8 cellular contexts compared by ENCODE assay signal in the genomic region with DNA sequence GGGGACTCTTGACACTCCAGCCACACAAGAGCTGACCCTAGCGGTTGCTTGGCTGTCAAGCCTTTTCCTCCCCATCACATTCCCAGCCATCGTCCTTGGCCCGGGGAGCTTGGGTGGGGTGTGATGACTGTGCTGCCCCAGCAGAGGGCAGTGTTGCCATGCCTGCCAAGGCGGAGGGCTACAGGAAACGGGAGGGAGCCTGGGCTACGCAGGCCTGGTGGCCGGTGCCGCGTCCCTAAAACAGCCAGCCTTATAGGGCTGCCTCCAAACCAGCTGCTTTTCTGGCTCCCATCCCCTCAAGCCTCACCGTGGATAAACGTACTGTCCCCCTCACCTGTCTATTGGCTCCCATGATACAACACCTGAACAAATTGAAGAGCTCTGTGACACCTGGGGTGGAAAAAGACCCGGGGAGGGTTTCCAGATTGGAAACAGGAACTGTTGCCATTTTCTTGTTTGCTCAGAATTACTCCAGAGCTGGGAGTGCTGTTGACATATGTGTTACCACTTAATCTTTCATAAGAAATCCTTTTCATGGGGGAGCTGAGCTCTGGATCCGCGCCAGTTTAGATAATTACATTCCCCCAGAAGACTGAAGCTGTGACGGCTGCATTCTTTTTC.
DNase-seq lines count a peak whose midpoint lies in the region; ATAC-seq, FAIRE-seq and TF ChIP-seq lines count a peak whose summit lies in the region.

No MANE protein-coding gene starts in this region.

- FAIRE-seq in D721Med (lab: Jason Lieb, UNC): no peak

- DNase-seq in D721Med (ENCODE audit: insufficient read length, low spot score) (peak; percentile 38), NCI-H446 (lab: John Stamatoyannopoulos, UW) (peak; percentile 14 to 80), fibroblast of villous mesenchyme (ENCODE audit: low read depth) (peak; percentile 25), upper lobe of left lung (peak; percentile 75 to 84)
- DNase-seq in activated CD4-positive, alpha-beta T cell treated with anti-CD3 and anti-CD28 coated beads, Interleukin-2, amount 50 U/mL, for 48 hours: peak; percentile 34 to 41

- H3K36me3 ChIP-seq in neural cell (ENCODE audit: insufficient read depth, low read length) (no peaks in the 10 kb centered on the region), upper lobe of left lung (no peaks in the 10 kb centered on the region)

- H3K4me3 ChIP-seq in fibroblast of villous mesenchyme (ENCODE audit: low read depth, low read length) (no peak overlapping the region), neural cell (ENCODE audit: low read length) (peak overlapping the region; percentile 34), upper lobe of left lung (peak overlapping the region in 1 of 4 donors; percentile 26)

- no peaks in the 10 kb centered on the region for H3K9me2 ChIP-seq in neural cell (ENCODE audit: insufficient read depth, low read length)

- peak; percentile 99 for ATAC-seq in GM19395 (IDR thresholded peaks at IDR 0.05; ENCODE audit: unreplicated experiment)
- peak; percentile 97 for ATAC-seq in HG03439 (IDR thresholded peaks at IDR 0.05; ENCODE audit: unreplicated experiment)
- peak; percentile 94 to 96 for ATAC-seq in upper lobe of left lung (ENCODE audit: low FRiP score in 2 of 2)

- H3F3A ChIP-seq in neural cell (ENCODE audit: insufficient read depth, low read length, poor library complexity, severe bottlenecking): no peaks in the 10 kb centered on the region

- peaks cover 0 to 9% (median 3%) of the 10 kb centered on the region in 4 donors for H3K4me1 ChIP-seq in upper lobe of left lung

- no peak overlapping the region for H3K27ac ChIP-seq in neural cell (ENCODE audit: low read length)
- peak overlapping the region in 1 of 4 donors; percentile 56 for H3K27ac ChIP-seq in upper lobe of left lung

- TF ChIP-seq CTCF in D721Med (IDR thresholded peaks at IDR 0.05; ENCODE audit: insufficient read depth, missing control alignments) (peak; percentile 93), fibroblast of villous mesenchyme (IDR thresholded peaks at IDR 0.05; ENCODE audit: insufficient read depth, low read depth, low read length) (peak; percentile 74), neural cell (IDR thresholded peaks at IDR 0.05; ENCODE audit: poor library complexity, severe bottlenecking) (peak; percentile 92), upper lobe of left lung (IDR thresholded peaks at IDR 0.05) (peak; percentile 83 to 95 (median 90))

- WGBS in upper lobe of left lung, 2 donors: 6 to 12% methylated on average over 11 to 15 of the region's 15 CpGs

- H3K79me2 ChIP-seq in neural cell (replicated peaks; ENCODE audit: insufficient read depth, low read length): no peaks in the 10 kb centered on the region

- TF ChIP-seq POLR2A in upper lobe of left lung (IDR thresholded peaks at IDR 0.05): no peak

- H3K27me3 ChIP-seq in neural cell (ENCODE audit: insufficient read depth, low read depth, low read length) (no peaks in the 10 kb centered on the region), upper lobe of left lung (no peaks in the 10 kb centered on the region)

- no peak for TF ChIP-seq EP300 in neural cell (conservative IDR thresholded peaks at IDR 0.05; ENCODE audit: poor library complexity, severe bottlenecking)
- no peak for TF ChIP-seq EP300 in upper lobe of left lung (IDR thresholded peaks at IDR 0.05)

- TF ChIP-seq RAD21 in neural cell (conservative IDR thresholded peaks at IDR 0.05): peak; percentile 86

- no peak overlapping the region for H3K4me2 ChIP-seq in neural cell (ENCODE audit: low read length)

- no peaks in the 10 kb centered on the region for H4K20me1 ChIP-seq in neural cell (ENCODE audit: insufficient read depth)

- H3K9me3 ChIP-seq in neural cell (ENCODE audit: low read length): no peaks in the 10 kb centered on the region
- H3K9me3 ChIP-seq in upper lobe of left lung: no peaks in the 10 kb centered on the region

- H3K9ac ChIP-seq in neural cell (ENCODE audit: low read length): no peak overlapping the region

- H2AFZ ChIP-seq in neural cell (ENCODE audit: low read depth, low read length): no peak overlapping the region

TF ChIP-seq in neural cell, 6 proteins besides CTCF, POLR2A, EP300 and RAD21:
- TF ChIP-seq, protein P1, sequence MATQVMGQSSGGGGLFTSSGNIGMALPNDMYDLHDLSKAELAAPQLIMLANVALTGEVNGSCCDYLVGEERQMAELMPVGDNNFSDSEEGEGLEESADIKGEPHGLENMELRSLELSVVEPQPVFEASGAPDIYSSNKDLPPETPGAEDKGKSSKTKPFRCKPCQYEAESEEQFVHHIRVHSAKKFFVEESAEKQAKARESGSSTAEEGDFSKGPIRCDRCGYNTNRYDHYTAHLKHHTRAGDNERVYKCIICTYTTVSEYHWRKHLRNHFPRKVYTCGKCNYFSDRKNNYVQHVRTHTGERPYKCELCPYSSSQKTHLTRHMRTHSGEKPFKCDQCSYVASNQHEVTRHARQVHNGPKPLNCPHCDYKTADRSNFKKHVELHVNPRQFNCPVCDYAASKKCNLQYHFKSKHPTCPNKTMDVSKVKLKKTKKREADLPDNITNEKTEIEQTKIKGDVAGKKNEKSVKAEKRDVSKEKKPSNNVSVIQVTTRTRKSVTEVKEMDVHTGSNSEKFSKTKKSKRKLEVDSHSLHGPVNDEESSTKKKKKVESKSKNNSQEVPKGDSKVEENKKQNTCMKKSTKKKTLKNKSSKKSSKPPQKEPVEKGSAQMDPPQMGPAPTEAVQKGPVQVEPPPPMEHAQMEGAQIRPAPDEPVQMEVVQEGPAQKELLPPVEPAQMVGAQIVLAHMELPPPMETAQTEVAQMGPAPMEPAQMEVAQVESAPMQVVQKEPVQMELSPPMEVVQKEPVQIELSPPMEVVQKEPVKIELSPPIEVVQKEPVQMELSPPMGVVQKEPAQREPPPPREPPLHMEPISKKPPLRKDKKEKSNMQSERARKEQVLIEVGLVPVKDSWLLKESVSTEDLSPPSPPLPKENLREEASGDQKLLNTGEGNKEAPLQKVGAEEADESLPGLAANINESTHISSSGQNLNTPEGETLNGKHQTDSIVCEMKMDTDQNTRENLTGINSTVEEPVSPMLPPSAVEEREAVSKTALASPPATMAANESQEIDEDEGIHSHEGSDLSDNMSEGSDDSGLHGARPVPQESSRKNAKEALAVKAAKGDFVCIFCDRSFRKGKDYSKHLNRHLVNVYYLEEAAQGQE (IDR thresholded peaks at IDR 0.05; ENCODE audit: borderline replicate concordance): peak; percentile 17
- TF ChIP-seq TAF1 (IDR thresholded peaks at IDR 0.05; ENCODE audit: low read depth) (no peak), SMC3 (conservative IDR thresholded peaks at IDR 0.05; ENCODE audit: poor library complexity) (peak; percentile 83)

Comparison
In these comparisons a context has a peak if more than half of its experiments do, and no peak if none do; other contexts are left out.
1. DNase-seq: peak in every context shown above with its lines; median percentile 80 in upper lobe of left lung; 47 in NCI-H446; 38 in D721Med; 38 in activated CD4-positive, alpha-beta T cell treated with anti-CD3 and anti-CD28 coated beads, Interleukin-2, amount 50 U/mL, for 48 hours; 25 in fibroblast of villous mesenchyme.